Comparison of ENCODE assay signal across 22 cellular contexts in genomic region chr11:17747131-17747955, GRCh38. TPM values are rescaled to one million over a fixed set of nuclear protein-coding genes. Genes with fewer than 3 reads are reported as not detected.
"Had no signal": no experiment of that assay in that cellular context is flagged by ENCODE, and none has a peak within 500 bp of the region (broad histone marks: within the 10 kb centered on the region; RNA-seq: fewer than 3 reads in every experiment).

No MANE protein-coding gene starts in this region.

- H3K4me1 ChIP-seq: colonic mucosa, pancreas, transverse colon had no signal

- DNase-seq: activated CD4-positive, alpha-beta T cell treated with anti-CD3 and anti-CD28 coated beads for 1 hour; activated CD4-positive, alpha-beta T cell treated with anti-CD3 and anti-CD28 coated beads, Interleukin-2, amount 50 U/mL, for 4 hours; activated naive CD4-positive, alpha-beta T cell treated with anti-CD3 and anti-CD28 coated beads, Interleukin-2, amount 50 U/mL, for 16 hours; activated T-cell treated with anti-CD3 and anti-CD28 coated beads, Interleukin-2, amount 50 U/mL, for 1 hour; colonic mucosa; hippocampal formation; nephron progenitor cell; pancreas; stimulated activated CD4-positive, alpha-beta T cell treated with anti-CD3 and anti-CD28 coated beads, Interleukin-4, amount 100 ng/mL, for 24 hours; stimulated activated naive CD4-positive, alpha-beta T cell treated with Interleukin-2 at 50 U/mL for 16 hours; T-cell; T1000; transverse colon had no signal

- H3K36me3 Mint-ChIP-seq: T-cell had no signal

- H3K36me3 ChIP-seq: cardiac muscle cell, colonic mucosa, pancreas, transverse colon had no signal

- H3K4me3 Mint-ChIP-seq: nephron progenitor cell, T-cell had no signal

- H3K9me3 Mint-ChIP-seq: activated T-helper 2 cell treated with anti-CD3 and anti-CD28 coated beads, Interferon-gamma antibody, Interleukin-2, Interleukin-4, amounts not matched to agents 10 μg/mL and 5 μg/mL and 100 μg/mL, durations not matched to agents 14 hours and 24 hours and 36 hours; nephron progenitor cell; T-cell had no signal

- H3K9me3 ChIP-seq: colonic mucosa, pancreas, transverse colon had no signal

- ATAC-seq: esophagus mucosa, pancreas, T-cell had no signal

- H3K27ac Mint-ChIP-seq: activated T-helper 2 cell treated with anti-CD3 and anti-CD28 coated beads, Interferon-gamma antibody, Interleukin-2, Interleukin-4, amounts not matched to agents 10 μg/mL and 5 μg/mL and 100 μg/mL, durations not matched to agents 14 hours and 24 hours and 36 hours; nephron progenitor cell; T-cell had no signal

- H3K27ac ChIP-seq: cardiac muscle cell, colonic mucosa, pancreas, transverse colon, VCaP had no signal

- H3K27me3 ChIP-seq: cardiac muscle cell, colonic mucosa, pancreas, transverse colon had no signal

- FAIRE-seq: pancreas had no signal

- H3K4me1 Mint-ChIP-seq: T-cell had no signal

- H3K4me3 ChIP-seq: cardiac muscle cell, colonic mucosa, pancreas, transverse colon had no signal

RNA-seq across cellular contexts. Expression of gene KCNC1, which starts 12.8 kb away (rescaled TPM):
- total RNA-seq: activated T-helper 2 cell treated with anti-CD3 and anti-CD28 coated beads, Interferon-gamma antibody, Interleukin-2, Interleukin-4, amounts not matched to agents 10 μg/mL and 5 μg/mL and 100 μg/mL, durations not matched to agents 14 hours and 24 hours and 36 hours; cardiac muscle cell; esophagus mucosa; kidney epithelial cell; mesenteric fat pad; T-cell had no signal

RNA-seq across cellular contexts. Expression of gene MYOD1, which starts 28.0 kb away (rescaled TPM):
- total RNA-seq: activated T-helper 2 cell treated with anti-CD3 and anti-CD28 coated beads, Interferon-gamma antibody, Interleukin-2, Interleukin-4, amounts not matched to agents 10 μg/mL and 5 μg/mL and 100 μg/mL, durations not matched to agents 14 hours and 24 hours and 36 hours; cardiac muscle cell; colonic mucosa; esophagus mucosa; kidney epithelial cell; lower leg skin; mesenteric fat pad; pancreas; renal cortical epithelial cell; T-cell; transverse colon had no signal
- polyA plus RNA-seq: adipose tissue, cardiac muscle cell, pancreas had no signal
